In genomic region chr5:112921833-112922817, GRCh38 we compare ENCODE assay signal across 1 cellular context.
TF ChIP-seq lines count a peak whose summit lies in the region.

Gene REEP5 (minus strand): TSS chr5:112922227. CDS start chr5:112922190, 37 bp downstream.

TF ChIP-seq in HepG2, 621 proteins besides CTCF, POLR2A, EP300 and RAD21 (continued from another document and continues in another):
- TF ChIP-seq RBFOX2 (IDR thresholded peaks at IDR 0.05; ENCODE audit: low read depth, low read length) (peak; percentile 82), FOXO1 (CRISPR knock-in tag; IDR thresholded peaks at IDR 0.05) (peak; percentile 30; the same call in 1 of the 2 replicates), ZNF777 (CRISPR knock-in tag; IDR thresholded peaks at IDR 0.05) (peak; percentile 78), NR2C2 (CRISPR knock-in tag; IDR thresholded peaks at IDR 0.05; ENCODE audit: borderline replicate concordance) (peak; percentile 11; the same call in 1 of the 2 replicates), ZNF292 (CRISPR knock-in tag; IDR thresholded peaks at IDR 0.05; ENCODE audit: borderline replicate concordance, low read depth) (peak; percentile 52; the same call in 1 of the 2 replicates), ONECUT2 (CRISPR knock-in tag; IDR thresholded peaks at IDR 0.05) (no peak), FOXA3 (CRISPR knock-in tag; IDR thresholded peaks at IDR 0.05) (0 out of 2 replicates have a peak, but pooled peaks have one; percentile 44), ZNF768 (CRISPR knock-in tag; IDR thresholded peaks at IDR 0.05) (peak; percentile 39; the same call in 1 of the 2 replicates), ZNF160 (CRISPR knock-in tag; IDR thresholded peaks at IDR 0.05) (0 out of 2 replicates have a peak, but pooled peaks have one; percentile 75), RBM39 (IDR thresholded peaks at IDR 0.05; ENCODE audit: low read depth, low read length, poor library complexity, severe bottlenecking) (peak; percentile 63), ZNF704 (CRISPR knock-in tag; IDR thresholded peaks at IDR 0.05; ENCODE audit: borderline replicate concordance) (peak; percentile 67; the same call in 1 of the 2 replicates), FOXA1 (IDR thresholded peaks at IDR 0.05) (no peak), FOXA1 (CRISPR knock-in tag; IDR thresholded peaks at IDR 0.05) (peak; percentile 73), ZNF350 (CRISPR knock-in tag; IDR thresholded peaks at IDR 0.05; ENCODE audit: borderline replicate concordance, low read depth) (no peak), SALL1 (CRISPR knock-in tag; IDR thresholded peaks at IDR 0.05) (0 out of 2 replicates have a peak, but pooled peaks have one; percentile 12), PAX8 (CRISPR knock-in tag; IDR thresholded peaks at IDR 0.05; ENCODE audit: borderline replicate concordance) (0 out of 2 replicates have a peak, but pooled peaks have one; percentile 16), SIN3A (IDR thresholded peaks at IDR 0.05; ENCODE audit: borderline replicate concordance, low read depth, low read length) (peak; percentile 56; the same call in 1 of the 2 replicates), MXD3 (CRISPR knock-in tag; IDR thresholded peaks at IDR 0.05) (peak; percentile 50; the same call in 1 of the 2 replicates), SMAD9 (CRISPR knock-in tag; IDR thresholded peaks at IDR 0.05) (no peak), ZNF253 (CRISPR knock-in tag; IDR thresholded peaks at IDR 0.05; ENCODE audit: borderline replicate concordance) (peak; percentile 74; the same call in 1 of the 2 replicates), KMT2A (CRISPR knock-in tag; IDR thresholded peaks at IDR 0.05) (peak; percentile 38; the same call in 1 of the 2 replicates), ZNF407 (CRISPR knock-in tag; IDR thresholded peaks at IDR 0.05; ENCODE audit: not compliant biosample characterization) (peak; percentile 70), ZNF441 (CRISPR knock-in tag; IDR thresholded peaks at IDR 0.05; ENCODE audit: borderline replicate concordance) (peak; percentile 39; the same call in 1 of the 2 replicates), ZSCAN22 (CRISPR knock-in tag; IDR thresholded peaks at IDR 0.05) (no peak), MXI1 (IDR thresholded peaks at IDR 0.05; ENCODE audit: borderline replicate concordance, low read depth, low read length) (peak; percentile 20; the same call in 1 of the 3 replicates), CCDC6 (CRISPR knock-in tag; IDR thresholded peaks at IDR 0.05) (no peak), KLF16 (CRISPR knock-in tag; IDR thresholded peaks at IDR 0.05) (0 out of 4 replicates have a peak, but pooled peaks of 1 of the 2 experiments have one; percentile 3), SMC3 (IDR thresholded peaks at IDR 0.05; ENCODE audit: low read length) (peak; percentile 3; the same call in 1 of the 2 replicates), REST (IDR thresholded peaks at IDR 0.05; ENCODE audit: borderline replicate concordance in 1 of 2, low read depth in 1 of 2, low read length in 2 of 2) (no peak), ZNF274 (CRISPR knock-in tag; IDR thresholded peaks at IDR 0.05) (peak; percentile 36; the same call in 1 of the 2 replicates), ZNF335 (CRISPR knock-in tag; IDR thresholded peaks at IDR 0.05) (no peak)
- TF ChIP-seq, protein P1, sequence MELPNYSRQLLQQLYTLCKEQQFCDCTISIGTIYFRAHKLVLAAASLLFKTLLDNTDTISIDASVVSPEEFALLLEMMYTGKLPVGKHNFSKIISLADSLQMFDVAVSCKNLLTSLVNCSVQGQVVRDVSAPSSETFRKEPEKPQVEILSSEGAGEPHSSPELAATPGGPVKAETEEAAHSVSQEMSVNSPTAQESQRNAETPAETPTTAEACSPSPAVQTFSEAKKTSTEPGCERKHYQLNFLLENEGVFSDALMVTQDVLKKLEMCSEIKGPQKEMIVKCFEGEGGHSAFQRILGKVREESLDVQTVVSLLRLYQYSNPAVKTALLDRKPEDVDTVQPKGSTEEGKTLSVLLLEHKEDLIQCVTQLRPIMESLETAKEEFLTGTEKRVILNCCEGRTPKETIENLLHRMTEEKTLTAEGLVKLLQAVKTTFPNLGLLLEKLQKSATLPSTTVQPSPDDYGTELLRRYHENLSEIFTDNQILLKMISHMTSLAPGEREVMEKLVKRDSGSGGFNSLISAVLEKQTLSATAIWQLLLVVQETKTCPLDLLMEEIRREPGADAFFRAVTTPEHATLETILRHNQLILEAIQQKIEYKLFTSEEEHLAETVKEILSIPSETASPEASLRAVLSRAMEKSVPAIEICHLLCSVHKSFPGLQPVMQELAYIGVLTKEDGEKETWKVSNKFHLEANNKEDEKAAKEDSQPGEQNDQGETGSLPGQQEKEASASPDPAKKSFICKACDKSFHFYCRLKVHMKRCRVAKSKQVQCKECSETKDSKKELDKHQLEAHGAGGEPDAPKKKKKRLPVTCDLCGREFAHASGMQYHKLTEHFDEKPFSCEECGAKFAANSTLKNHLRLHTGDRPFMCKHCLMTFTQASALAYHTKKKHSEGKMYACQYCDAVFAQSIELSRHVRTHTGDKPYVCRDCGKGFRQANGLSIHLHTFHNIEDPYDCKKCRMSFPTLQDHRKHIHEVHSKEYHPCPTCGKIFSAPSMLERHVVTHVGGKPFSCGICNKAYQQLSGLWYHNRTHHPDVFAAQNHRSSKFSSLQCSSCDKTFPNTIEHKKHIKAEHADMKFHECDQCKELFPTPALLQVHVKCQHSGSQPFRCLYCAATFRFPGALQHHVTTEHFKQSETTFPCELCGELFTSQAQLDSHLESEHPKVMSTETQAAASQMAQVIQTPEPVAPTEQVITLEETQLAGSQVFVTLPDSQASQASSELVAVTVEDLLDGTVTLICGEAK (IDR thresholded peaks at IDR 0.05): no peak
- TF ChIP-seq, protein P1 (CRISPR knock-in tag; IDR thresholded peaks at IDR 0.05): 0 out of 2 replicates have a peak, but pooled peaks have one; percentile 29
- TF ChIP-seq, protein P2, sequence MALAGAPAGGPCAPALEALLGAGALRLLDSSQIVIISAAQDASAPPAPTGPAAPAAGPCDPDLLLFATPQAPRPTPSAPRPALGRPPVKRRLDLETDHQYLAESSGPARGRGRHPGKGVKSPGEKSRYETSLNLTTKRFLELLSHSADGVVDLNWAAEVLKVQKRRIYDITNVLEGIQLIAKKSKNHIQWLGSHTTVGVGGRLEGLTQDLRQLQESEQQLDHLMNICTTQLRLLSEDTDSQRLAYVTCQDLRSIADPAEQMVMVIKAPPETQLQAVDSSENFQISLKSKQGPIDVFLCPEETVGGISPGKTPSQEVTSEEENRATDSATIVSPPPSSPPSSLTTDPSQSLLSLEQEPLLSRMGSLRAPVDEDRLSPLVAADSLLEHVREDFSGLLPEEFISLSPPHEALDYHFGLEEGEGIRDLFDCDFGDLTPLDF (CRISPR knock-in tag; IDR thresholded peaks at IDR 0.05): peak; percentile 29; the same call in 1 of the 2 replicates
